ENCODE assay signal across 26 cellular contexts in genomic region chr19:54125713-54126112, GRCh38. TPM values are rescaled to one million over a fixed set of nuclear protein-coding genes. Genes with fewer than 3 reads are reported as not detected.
DNase-seq lines count a peak whose midpoint lies in the region; ATAC-seq, FAIRE-seq and TF ChIP-seq lines count a peak whose summit lies in the region.
"Had no signal": no experiment of that assay in that cellular context is flagged by ENCODE, and none has a peak within 500 bp of the region (broad histone marks: within the 10 kb centered on the region; RNA-seq: fewer than 3 reads in every experiment).

No MANE protein-coding gene starts in this region.

- no TSS peak for BruUV-seq in GM12878 (replicated peaks; lab: Mats Ljungman, UMichigan)

- no peak for FAIRE-seq in GM12878 (lab: Jason Lieb, UNC)
- FAIRE-seq in kidney (lab: Jason Lieb, UNC) = no peak
- FAIRE-seq: A549, D721Med, GM12892, GM19239, H1 had no signal

- TF ChIP-seq CTCF in DND-41 (IDR thresholded peaks at IDR 0.05; ENCODE audit: borderline replicate concordance, extremely low read depth, low read length, poor library complexity, severe bottlenecking) = no peak
- no peak for TF ChIP-seq CTCF in GM12878 (IDR thresholded peaks at IDR 0.05 in 2 of 3, conservative IDR thresholded peaks at IDR 0.05 in 1 of 3; ENCODE audit: control insufficient read depth in 2 of 3, extremely low read depth in 1 of 3, insufficient read depth in 1 of 3, low read depth in 3 of 3, low read length in 3 of 3)
- no peak for TF ChIP-seq CTCF in kidney (IDR thresholded peaks at IDR 0.05; ENCODE audit: borderline replicate concordance, extremely low read depth, insufficient read depth)
- TF ChIP-seq CTCF in upper lobe of left lung (IDR thresholded peaks at IDR 0.05) = no peak

- DNase-seq in DND-41 (no peak), GM12878 (ENCODE audit: low read depth, low spot score) (no peak), kidney (peak; percentile 55), upper lobe of left lung (no peak)
- no peak for DNase-seq in activated T-cell treated with anti-CD3 and anti-CD28 coated beads, Interleukin-2, amount 50 U/mL, for 4 hours
- DNase-seq: 8988T; ACHN; AML-193; BE2C; CD4-positive, alpha-beta T cell; CD8-positive, alpha-beta memory T cell; DMS 273 treated with DMSO at 0.1 percent for 48 hours; DMS79; GF-D8; GM23248; H7; HCEC 1CT had no signal

- H3K79me2 ChIP-seq in DND-41 (ENCODE audit: insufficient read depth, low read length) (no peaks in the 10 kb centered on the region), GM12878 (ENCODE audit: control insufficient read depth, insufficient read depth, low read length) (no peaks in the 10 kb centered on the region)

- CTCF ChIA-PET in GM12878 (lab: Yijun Ruan, JAX) = no interaction called here

- TF ChIP-seq POLR2A in GM12878 (IDR thresholded peaks at IDR 0.05; ENCODE audit: low read depth, low read length) (peak; percentile 19; the same call in 1 of the 2 replicates), upper lobe of left lung (IDR thresholded peaks at IDR 0.05) (no peak)

- H3K27me3 ChIP-seq in DND-41 (ENCODE audit: insufficient read depth, low read length, poor library complexity) (no peaks in the 10 kb centered on the region), GM12878 (replicated peaks in 1 of 2; ENCODE audit: control insufficient read depth in 2 of 2, insufficient read depth in 2 of 2, low read length in 1 of 2) (no peaks in the 10 kb centered on the region), upper lobe of left lung (no peaks in the 10 kb centered on the region)
- H3K27me3 ChIP-seq: BE2C; BLaER1 treated with 17β-estradiol and CSF1 and Interleukin-3, amounts not matched to agents 10 nM and 100 nM had no signal

- WGBS in GM12878 (ENCODE audit: insufficient coverage, insufficient replicate concordance, low lambda C conversion rate, missing lambda C conversion rate) = 88% methylated on average over 9 of the region's 9 CpGs
- 76 to 88% methylated on average over 4 to 9 of the region's 9 CpGs for WGBS in upper lobe of left lung, 2 donors

- ATAC-seq in DND-41 (ENCODE audit: insufficient read depth, low read depth) (0 out of 3 replicates have a peak, but pooled peaks have one; percentile 14), GM12878 (no peak), GM18870 (IDR thresholded peaks at IDR 0.05; ENCODE audit: unreplicated experiment) (no peak), upper lobe of left lung (ENCODE audit: low FRiP score in 2 of 2) (no peak)
- ATAC-seq in activated T-cell treated with anti-CD3 and anti-CD28 coated beads, Interleukin-2, amount 50 U/mL, for 4 hours = no peak
- ATAC-seq: A549 had no signal

- H3K9ac ChIP-seq in DND-41 (ENCODE audit: low read depth, low read length) (no peak overlapping the region), GM12878 (ENCODE audit: control insufficient read depth, insufficient read depth, low read length) (no peak overlapping the region), kidney (ENCODE audit: low read length in 2 of 2) (no peak overlapping the region)
- H3K9ac ChIP-seq: GM23248 had no signal

- SMC1A ChIA-PET in GM12878 (lab: Charles Lee; ENCODE audit: uncharacterized antibody, unreplicated experiment) = no interaction called here

- no peak overlapping the region for H3K4me3 Mint-ChIP-seq in activated T-cell treated with anti-CD3 and anti-CD28 coated beads, Interleukin-2, amount 50 U/mL, for 4 hours
- H3K4me3 Mint-ChIP-seq: CD14-positive monocyte; CD4-positive, alpha-beta T cell; CD8-positive, alpha-beta memory T cell had no signal

- RAD21 ChIA-PET in GM12878 (lab: Charles Lee; ENCODE audit: unreplicated experiment) = no interaction called here

- H3K9me3 ChIP-seq in DND-41 (ENCODE audit: insufficient read depth, low read length, severe bottlenecking) (no peaks in the 10 kb centered on the region), GM12878 (replicated peaks; ENCODE audit: control insufficient read depth, insufficient read depth, low read length) (no peaks in the 10 kb centered on the region), kidney (ENCODE audit: control insufficient read depth in 1 of 2, low read length in 2 of 2) (no peaks in the 10 kb centered on the region), upper lobe of left lung (no peaks in the 10 kb centered on the region)
- H3K9me3 ChIP-seq: A549; BE2C; BLaER1 treated with 17β-estradiol and CSF1 and Interleukin-3, amounts not matched to agents 10 nM and 100 nM had no signal

- POLR2A ChIA-PET in GM12878 (lab: Charles Lee) = no interaction called here

- no peak overlapping the region for H3K4me3 ChIP-seq in DND-41 (ENCODE audit: low read depth in 1 of 2, low read length in 2 of 2)
- no peak overlapping the region for H3K4me3 ChIP-seq in GM12878
- no peak overlapping the region for H3K4me3 ChIP-seq in kidney (ENCODE audit: low read length in 2 of 2)
- H3K4me3 ChIP-seq in upper lobe of left lung = no peak overlapping the region
- H3K4me3 ChIP-seq: A549; BLaER1 treated with 17β-estradiol and CSF1 and Interleukin-3, amounts not matched to agents 10 nM and 100 nM; GM23248 had no signal

- in situ Hi-C loops in GM12878 (cut with MboI) = loop anchor here (25.0 kb wide), 1 partner anchor 1537 kb away; the partner anchor contains the start of gene U2AF2

- H3K4me1 ChIP-seq in DND-41 (ENCODE audit: insufficient read depth, low read length) (no peaks in the 10 kb centered on the region), GM12878 (ENCODE audit: control insufficient read depth, insufficient read depth, low read length) (no peaks in the 10 kb centered on the region), kidney (ENCODE audit: control insufficient read depth in 1 of 2, insufficient read depth in 1 of 2, low read depth in 1 of 2, low read length in 2 of 2) (no peaks in the 10 kb centered on the region), upper lobe of left lung (no peaks in the 10 kb centered on the region)
- H3K4me1 ChIP-seq: A549; BE2C; BLaER1 treated with 17β-estradiol and CSF1 and Interleukin-3, amounts not matched to agents 10 nM and 100 nM had no signal

- H4K20me1 ChIP-seq in DND-41 (ENCODE audit: insufficient read depth, low read length) = peaks cover 12% of the 10 kb centered on the region
- no peaks in the 10 kb centered on the region for H4K20me1 ChIP-seq in GM12878 (ENCODE audit: control insufficient read depth, insufficient read depth)

- H2AFZ ChIP-seq in DND-41 (ENCODE audit: low read depth, low read length) = no peak overlapping the region
- no peak overlapping the region for H2AFZ ChIP-seq in GM12878 (ENCODE audit: control insufficient read depth, low read depth, low read length)
- H2AFZ ChIP-seq: GM23248 had no signal

- H3K27ac ChIP-seq in DND-41 (ENCODE audit: low read length) = no peak overlapping the region
- H3K27ac ChIP-seq in GM12878 (ENCODE audit: control insufficient read depth, insufficient read depth) = no peak overlapping the region
- H3K27ac ChIP-seq in kidney (ENCODE audit: low read depth in 2 of 2, low read length in 2 of 2) = no peak overlapping the region
- no peak overlapping the region for H3K27ac ChIP-seq in upper lobe of left lung
- H3K27ac ChIP-seq: A549; BLaER1 treated with 17β-estradiol and CSF1 and Interleukin-3, amounts not matched to agents 10 nM and 100 nM; GM23248 had no signal

- H3K9me3 Mint-ChIP-seq in activated T-cell treated with anti-CD3 and anti-CD28 coated beads, Interleukin-2, amount 50 U/mL, for 4 hours = no peaks in the 10 kb centered on the region
- H3K9me3 Mint-ChIP-seq: CD14-positive monocyte; CD4-positive, alpha-beta T cell; CD8-positive, alpha-beta memory T cell had no signal

- H3K27me3 Mint-ChIP-seq in activated T-cell treated with anti-CD3 and anti-CD28 coated beads, Interleukin-2, amount 50 U/mL, for 4 hours (ENCODE audit: low read depth) = no peaks in the 10 kb centered on the region
- H3K27me3 Mint-ChIP-seq: CD4-positive, alpha-beta T cell; CD8-positive, alpha-beta memory T cell had no signal

- no peak for TF ChIP-seq RAD21 in GM12878 (IDR thresholded peaks at IDR 0.05; ENCODE audit: insufficient read depth, low read depth, low read length)

- H3K4me1 Mint-ChIP-seq in activated T-cell treated with anti-CD3 and anti-CD28 coated beads, Interleukin-2, amount 50 U/mL, for 4 hours (ENCODE audit: low read depth) = no peaks in the 10 kb centered on the region
- H3K4me1 Mint-ChIP-seq: CD14-positive monocyte; CD8-positive, alpha-beta memory T cell had no signal

- intact Hi-C loops in GM12878 (cut with micrococcal nuclease; ENCODE audit: unreplicated experiment) (no loop called here), kidney (cut with DNase I) (no loop called here)

- TF ChIP-seq EP300 in GM12878 (IDR thresholded peaks at IDR 0.05; ENCODE audit: borderline replicate concordance in 1 of 2, control insufficient read depth in 1 of 2, low read depth in 2 of 2, low read length in 2 of 2) (no peak), upper lobe of left lung (IDR thresholded peaks at IDR 0.05) (no peak)

- H3K4me2 ChIP-seq in DND-41 (ENCODE audit: insufficient read depth, low read length) = no peak overlapping the region
- no peak overlapping the region for H3K4me2 ChIP-seq in GM12878 (ENCODE audit: control insufficient read depth, insufficient read depth)
- H3K4me2 ChIP-seq: A549; BLaER1 treated with 17β-estradiol and CSF1 and Interleukin-3, amounts not matched to agents 10 nM and 100 nM had no signal

- peaks cover 88% of the 10 kb centered on the region for H3K36me3 ChIP-seq in DND-41 (ENCODE audit: insufficient read depth, low read length)
- H3K36me3 ChIP-seq in GM12878 (ENCODE audit: control insufficient read depth in 2 of 2, insufficient read depth in 2 of 2, low read length in 1 of 2) = peaks cover 0 to 31% of the 10 kb centered on the region in 2 experiments; a peak in 3 of 4 replicates
- peaks cover 45 to 46% of the 10 kb centered on the region in 2 donors for H3K36me3 ChIP-seq in kidney (ENCODE audit: control insufficient read depth in 1 of 2, insufficient read depth in 2 of 2, low read length in 2 of 2)
- peaks cover 51 to 92% (median 90%) of the 10 kb centered on the region in 4 donors for H3K36me3 ChIP-seq in upper lobe of left lung

- peaks cover 26% of the 10 kb centered on the region for H3K36me3 Mint-ChIP-seq in activated T-cell treated with anti-CD3 and anti-CD28 coated beads, Interleukin-2, amount 50 U/mL, for 4 hours (ENCODE audit: insufficient read depth)

RNA-seq across cellular contexts. Expression of gene PRPF31, which starts 10.2 kb away (rescaled TPM):
- total RNA-seq in GM12878 (2013; cell fraction: nucleolus; rRNA removed) = 36.4 and 39.3 TPM in 2 replicates
- total RNA-seq in GM12878 (2014; rRNA removed) = 68.8 and 77.7 TPM in 2 replicates
- total RNA-seq in GM12878 (2014; rRNA removed; fragmentation: Illumina TruSeq; extraction: Trizol) = 51.9 and 58.4 TPM in 2 replicates
- 82.9 and 88.0 TPM in 2 replicates for total RNA-seq in GM12878 (2021)
- 56.0 TPM for polyA plus RNA-seq in GM12878 (2011; ENCODE audit: low read depth)
- 33.1 and 43.4 TPM in 2 replicates for polyA plus RNA-seq in GM12878 (2011; rRNA removed)
- polyA plus RNA-seq in GM12878 (2011; cell fraction: cytosol; rRNA removed) = 65.8 and 85.0 TPM in 2 replicates
- polyA plus RNA-seq in GM12878 (2011; cell fraction: nucleus; rRNA removed) = 97.5 and 110 TPM in 2 replicates
- 60.1 and 79.8 TPM in 2 replicates for polyA plus RNA-seq in GM12878 (2012)
- polyA plus RNA-seq in GM12878 (2014; fragmentation: Illumina TruSeq; extraction: Trizol) = 55.5 and 66.4 TPM in 2 replicates
- polyA plus RNA-seq in GM12878 (2014; fragmentation: Nextera tagmentation; extraction: Ambion mirVana) = 1 to 10 TPM; 2.7 to 9.8 TPM
- 73.1 and 90.9 TPM in 2 replicates for polyA plus RNA-seq in GM12878 (2014; rRNA removed)
- 100 to 1,000 TPM; 153 to 170 TPM for polyA plus RNA-seq in GM12878 (2016; fragmentation: Nextera tagmentation; extraction: Ambion mirVana)
- 29.0 and 36.3 TPM in 2 replicates for polyA minus RNA-seq in GM12878 (2011; rRNA and poly(A)+ RNA removed)
- 14.8 and 20.7 TPM in 2 replicates for polyA minus RNA-seq in GM12878 (2011; cell fraction: cytosol; rRNA and poly(A)+ RNA removed)
- polyA minus RNA-seq in GM12878 (2011; cell fraction: nucleus; rRNA and poly(A)+ RNA removed) = 15.2 and 30.9 TPM in 2 replicates
- 57.2 TPM for total RNA-seq in kidney
- polyA plus RNA-seq in kidney (ENCODE audit: insufficient read depth, low read depth, low replicate concordance) = 55.9 TPM
- 100 to 1,000 TPM; 154 to 180 (median 161) TPM for total RNA-seq in activated T-cell treated with anti-CD3 and anti-CD28 coated beads, Interleukin-2, amount 50 U/mL, for 4 hours
- total RNA-seq in upper lobe of left lung = 10 to 100 TPM; 43.9 to 73.3 (median 47.4) TPM

RNA-seq across cellular contexts. Expression of gene TFPT, which starts 10.3 kb away (rescaled TPM):
- total RNA-seq in GM12878 (2013; cell fraction: nucleolus; rRNA removed) = 1.9 and 2.1 TPM in 2 replicates
- 27.9 and 35.2 TPM in 2 replicates for total RNA-seq in GM12878 (2014; rRNA removed)
- total RNA-seq in GM12878 (2014; rRNA removed; fragmentation: Illumina TruSeq; extraction: Trizol) = 22.8 and 23.2 TPM in 2 replicates
- 31.4 and 34.5 TPM in 2 replicates for total RNA-seq in GM12878 (2021)
- 9.3 TPM for polyA plus RNA-seq in GM12878 (2011; ENCODE audit: low read depth)
- polyA plus RNA-seq in GM12878 (2011; rRNA removed) = 10.4 and 16.8 TPM in 2 replicates
- polyA plus RNA-seq in GM12878 (2011; cell fraction: cytosol; rRNA removed) = 27.2 and 36.2 TPM in 2 replicates
- 16.0 and 22.5 TPM in 2 replicates for polyA plus RNA-seq in GM12878 (2011; cell fraction: nucleus; rRNA removed)
- 26.7 and 35.9 TPM in 2 replicates for polyA plus RNA-seq in GM12878 (2012)
- polyA plus RNA-seq in GM12878 (2014; fragmentation: Illumina TruSeq; extraction: Trizol) = 2.4 and 11.3 TPM in 2 replicates
- polyA plus RNA-seq in GM12878 (2014; fragmentation: Nextera tagmentation; extraction: Ambion mirVana) = 10 to 100 TPM in 1 of 2 experiments, 1 to 10 TPM in 1; 1.7 to 10.9 TPM
- 36.1 and 40.6 TPM in 2 replicates for polyA plus RNA-seq in GM12878 (2014; rRNA removed)
- polyA plus RNA-seq in GM12878 (2016; fragmentation: Nextera tagmentation; extraction: Ambion mirVana) = 10 to 100 TPM; 37.3 to 40.2 TPM
- 5.1 and 9.5 TPM in 2 replicates for polyA minus RNA-seq in GM12878 (2011; rRNA and poly(A)+ RNA removed)
- 3.3 and 5.4 TPM in 2 replicates for polyA minus RNA-seq in GM12878 (2011; cell fraction: cytosol; rRNA and poly(A)+ RNA removed)
- polyA minus RNA-seq in GM12878 (2011; cell fraction: nucleus; rRNA and poly(A)+ RNA removed) = 2.4 and 3.4 TPM in 2 replicates
- total RNA-seq in kidney = 19.2 TPM
- polyA plus RNA-seq in kidney (ENCODE audit: insufficient read depth, low read depth, low replicate concordance) = 31.6 TPM
- total RNA-seq in activated T-cell treated with anti-CD3 and anti-CD28 coated beads, Interleukin-2, amount 50 U/mL, for 4 hours = 10 to 100 TPM; 32.1 to 33.8 (median 33.0) TPM
- total RNA-seq in upper lobe of left lung = 10 to 100 TPM; 10.5 to 51.3 (median 26.2) TPM

RNA-seq across cellular contexts. Expression of gene CNOT3, which starts 11.8 kb away (rescaled TPM):
- total RNA-seq in GM12878 (2013; cell fraction: nucleolus; rRNA removed) = 24.5 and 25.4 TPM in 2 replicates
- 6.7 and 9.1 TPM in 2 replicates for total RNA-seq in GM12878 (2014; rRNA removed)
- total RNA-seq in GM12878 (2014; rRNA removed; fragmentation: Illumina TruSeq; extraction: Trizol) = 7.1 and 7.6 TPM in 2 replicates
- 44.9 and 55.6 TPM in 2 replicates for total RNA-seq in GM12878 (2021)
- polyA plus RNA-seq in GM12878 (2011; ENCODE audit: low read depth) = 49.4 TPM
- polyA plus RNA-seq in GM12878 (2011; rRNA removed) = 5.8 and 5.9 TPM in 2 replicates
- 9.1 and 13.5 TPM in 2 replicates for polyA plus RNA-seq in GM12878 (2011; cell fraction: cytosol; rRNA removed)
- polyA plus RNA-seq in GM12878 (2011; cell fraction: nucleus; rRNA removed) = 20.3 and 34.0 TPM in 2 replicates
- 33.4 and 40.2 TPM in 2 replicates for polyA plus RNA-seq in GM12878 (2012)
- polyA plus RNA-seq in GM12878 (2014; fragmentation: Illumina TruSeq; extraction: Trizol) = 33.3 and 45.1 TPM in 2 replicates
- polyA plus RNA-seq in GM12878 (2014; fragmentation: Nextera tagmentation; extraction: Ambion mirVana) = under 1 TPM; 0.14 to 0.62 TPM
- 18.8 and 21.0 TPM in 2 replicates for polyA plus RNA-seq in GM12878 (2014; rRNA removed)
- polyA plus RNA-seq in GM12878 (2016; fragmentation: Nextera tagmentation; extraction: Ambion mirVana) = 10 to 100 TPM; 29.7 to 32.8 TPM
- 9.3 and 11.5 TPM in 2 replicates for polyA minus RNA-seq in GM12878 (2011; rRNA and poly(A)+ RNA removed)
- 15.4 and 20.8 TPM in 2 replicates for polyA minus RNA-seq in GM12878 (2011; cell fraction: cytosol; rRNA and poly(A)+ RNA removed)
- polyA minus RNA-seq in GM12878 (2011; cell fraction: nucleus; rRNA and poly(A)+ RNA removed) = 5.7 and 10.1 TPM in 2 replicates
- total RNA-seq in kidney = 38.1 TPM
- 30.8 TPM for polyA plus RNA-seq in kidney (ENCODE audit: insufficient read depth, low read depth, low replicate concordance)
- total RNA-seq in activated T-cell treated with anti-CD3 and anti-CD28 coated beads, Interleukin-2, amount 50 U/mL, for 4 hours = 100 to 1,000 TPM in 2 of 3 donors, 10 to 100 TPM in 1; 90.8 to 102 (median 100) TPM
- total RNA-seq in upper lobe of left lung = 10 to 100 TPM; 18.8 to 65.0 (median 36.6) TPM

RNA-seq across cellular contexts. Expression of gene NDUFA3, which starts 23.1 kb away (rescaled TPM):
- 9.2 and 15.3 TPM in 2 replicates for total RNA-seq in GM12878 (2013; cell fraction: nucleolus; rRNA removed)
- total RNA-seq in GM12878 (2014; rRNA removed) (73.0 and 73.8 TPM in 2 replicates), GM12878 (2014; rRNA removed; fragmentation: Illumina TruSeq; extraction: Trizol) (147 and 162 TPM in 2 replicates), GM12878 (2021) (131 and 143 TPM in 2 replicates), kidney (132 TPM), upper lobe of left lung (100 to 1,000 TPM in 2 of 6 donors, 10 to 100 TPM in 4; 11.5 to 127 (median 49.5) TPM)
- polyA plus RNA-seq in GM12878 (2011; ENCODE audit: low read depth) = 42.4 TPM
- polyA plus RNA-seq in GM12878 (2011; rRNA removed) (27.1 and 40.0 TPM in 2 replicates), GM12878 (2014; fragmentation: Illumina TruSeq; extraction: Trizol) (33.9 and 102 TPM in 2 replicates), GM12878 (2014; fragmentation: Nextera tagmentation; extraction: Ambion mirVana) (100 to 1,000 TPM; 295 to 302 TPM), GM12878 (2014; rRNA removed) (110 and 152 TPM in 2 replicates), GM12878 (2016; fragmentation: Nextera tagmentation; extraction: Ambion mirVana) (100 to 1,000 TPM; 312 to 335 TPM), kidney (ENCODE audit: insufficient read depth, low read depth, low replicate concordance) (1,006 TPM)
- 36.1 and 50.4 TPM in 2 replicates for polyA plus RNA-seq in GM12878 (2011; cell fraction: cytosol; rRNA removed)
- 36.6 and 37.7 TPM in 2 replicates for polyA plus RNA-seq in GM12878 (2011; cell fraction: nucleus; rRNA removed)
- 200 and 268 TPM in 2 replicates for polyA plus RNA-seq in GM12878 (2012)
- polyA minus RNA-seq in GM12878 (2011; rRNA and poly(A)+ RNA removed) = 31.8 and 40.1 TPM in 2 replicates
- 89.7 and 93.7 TPM in 2 replicates for polyA minus RNA-seq in GM12878 (2011; cell fraction: cytosol; rRNA and poly(A)+ RNA removed)
- 13.8 and 20.1 TPM in 2 replicates for polyA minus RNA-seq in GM12878 (2011; cell fraction: nucleus; rRNA and poly(A)+ RNA removed)
- total RNA-seq in activated T-cell treated with anti-CD3 and anti-CD28 coated beads, Interleukin-2, amount 50 U/mL, for 4 hours = 100 to 1,000 TPM; 118 to 170 (median 140) TPM

RNA-seq across cellular contexts. Expression of gene OSCAR, which starts 25.1 kb away (rescaled TPM):
- total RNA-seq in GM12878 (2013; cell fraction: nucleolus; rRNA removed) = not detected in 2 replicates
- total RNA-seq in GM12878 (2014; rRNA removed) (0.11 TPM in 1 of 2 replicates, not detected in the other), GM12878 (2014; rRNA removed; fragmentation: Illumina TruSeq; extraction: Trizol) (not detected in 2 replicates), GM12878 (2021) (0.13 TPM in 1 of 2 replicates, not detected in the other), kidney (5.1 TPM), upper lobe of left lung (100 to 1,000 TPM in 1 of 6 donors, 10 to 100 TPM in 5; 18.5 to 119 (median 49.5) TPM)
- not detected for polyA plus RNA-seq in GM12878 (2011; ENCODE audit: low read depth)
- polyA plus RNA-seq in GM12878 (2011; rRNA removed) (0.04 and 0.10 TPM in 2 replicates), GM12878 (2014; fragmentation: Illumina TruSeq; extraction: Trizol) (not detected in 2 replicates), GM12878 (2014; fragmentation: Nextera tagmentation; extraction: Ambion mirVana) (not detected), GM12878 (2014; rRNA removed) (0.24 and 0.27 TPM in 2 replicates), GM12878 (2016; fragmentation: Nextera tagmentation; extraction: Ambion mirVana) (under 1 TPM in 1 of 2 experiments, not detected in 1; 0.08 TPM), kidney (ENCODE audit: insufficient read depth, low read depth, low replicate concordance) (0.77 TPM)
- 0.06 and 0.20 TPM in 2 replicates for polyA plus RNA-seq in GM12878 (2011; cell fraction: cytosol; rRNA removed)
- 0.28 and 0.47 TPM in 2 replicates for polyA plus RNA-seq in GM12878 (2011; cell fraction: nucleus; rRNA removed)
- polyA plus RNA-seq in GM12878 (2012) = 0.22 and 0.42 TPM in 2 replicates
- polyA minus RNA-seq in GM12878 (2011; rRNA and poly(A)+ RNA removed) = not detected in 2 replicates
- polyA minus RNA-seq in GM12878 (2011; cell fraction: cytosol; rRNA and poly(A)+ RNA removed) = not detected in 2 replicates
- polyA minus RNA-seq in GM12878 (2011; cell fraction: nucleus; rRNA and poly(A)+ RNA removed) = not detected in 2 replicates
- total RNA-seq in activated T-cell treated with anti-CD3 and anti-CD28 coated beads, Interleukin-2, amount 50 U/mL, for 4 hours = under 1 TPM in 1 of 3 donors, not detected in 2; 0.11 TPM
- total RNA-seq: G401 had no signal
